In the genomic region with DNA sequence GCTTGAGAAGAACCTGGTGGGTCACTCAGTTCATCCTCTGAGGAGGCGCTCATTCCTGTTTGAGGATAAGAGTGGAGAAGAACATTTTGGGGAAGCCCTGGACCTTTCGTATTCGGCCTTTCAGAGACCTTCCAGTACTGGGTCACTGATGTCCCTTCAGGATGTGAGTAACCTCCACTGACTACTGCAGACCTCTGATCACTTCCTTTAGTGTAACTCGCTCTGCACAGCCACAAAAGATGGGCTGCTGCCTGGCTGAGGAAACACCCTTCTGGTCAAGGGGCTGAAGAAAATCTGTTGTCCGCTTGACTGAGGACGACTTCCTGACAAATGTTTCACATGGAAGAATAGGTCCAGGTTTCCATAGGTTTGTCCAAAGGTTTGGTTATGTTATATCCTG, we compare ENCODE assay signal across 36 cellular contexts.
"Had no signal": no experiment of that assay in that cellular context is flagged by ENCODE, and none has a peak within 500 bp of the region (broad histone marks: within the 10 kb centered on the region; RNA-seq: fewer than 3 reads in every experiment).

No MANE protein-coding gene starts in this region.

- H3K4me3 Mint-ChIP-seq: activated B cell treated with CpG ODN at 0.5 μM for 24 hours; activated CD4-positive, alpha-beta memory T cell treated with anti-CD3 and anti-CD28 coated beads for 36 hours; activated CD4-positive, alpha-beta T cell treated with anti-CD3 and anti-CD28 coated beads, Interleukin-2, amount 10 ng/mL, durations not matched to agents 24 days and 14 days; activated CD8-positive, alpha-beta T cell treated with anti-CD3 and anti-CD28 coated beads for 36 hours; activated naive CD4-positive, alpha-beta T cell treated with anti-CD3 and anti-CD28 coated beads for 36 hours; activated naive CD8-positive, alpha-beta T cell treated with anti-CD3 and anti-CD28 coated beads for 36 hours; activated T-cell treated with anti-CD3 and anti-CD28 coated beads, Interleukin-2, amount 50 U/mL, for 4 hours; activated T-cell treated with anti-CD3 and anti-CD28 coated beads, Interleukin-2, amount 50 U/mL, for 72 hours; activated T-helper 1 cell treated with anti-CD3 and anti-CD28 coated beads, Interleukin-12 subunit alpha, Interleukin-12 subunit beta, Interleukin-2, Interleukin-4 antibody, amounts not matched to agents 30 ng/mL and 10 ng/mL and 1 ng/mL, durations not matched to agents 14 hours and 24 hours and 36 hours; activated T-helper 17 cell treated with anti-CD3 and anti-CD28 coated beads, Interleukin-2, amount 50 U/mL, for 72 hours; central memory CD8-positive, alpha-beta T cell; T-helper 1 cell treated with Interleukin-12 subunit alpha and Interleukin-12 subunit beta and Interleukin-4 antibody, amounts not matched to agents 30 μg/mL and 1 μg/mL, for 36 hours; T-helper 2 cell treated with Interferon-gamma antibody and Interleukin-4, amounts not matched to agents 5 μg/mL and 100 μg/mL, for 36 hours had no signal

- H3K27ac Mint-ChIP-seq: activated B cell treated with CpG ODN at 0.5 μM for 24 hours; activated CD4-positive, alpha-beta memory T cell treated with anti-CD3 and anti-CD28 coated beads for 36 hours; activated CD4-positive, alpha-beta T cell treated with anti-CD3 and anti-CD28 coated beads, Interleukin-2, amount 10 ng/mL, durations not matched to agents 24 days and 14 days; activated CD8-positive, alpha-beta T cell treated with anti-CD3 and anti-CD28 coated beads for 36 hours; activated naive CD4-positive, alpha-beta T cell treated with anti-CD3 and anti-CD28 coated beads for 36 hours; activated naive CD4-positive, alpha-beta T cell treated with anti-CD3 and anti-CD28 coated beads, Interleukin-2, amount 50 U/mL, for 72 hours; activated naive CD8-positive, alpha-beta T cell treated with anti-CD3 and anti-CD28 coated beads for 36 hours; activated T-cell treated with anti-CD3 and anti-CD28 coated beads, Interleukin-2, amount 50 U/mL, for 72 hours; activated T-helper 1 cell treated with anti-CD3 and anti-CD28 coated beads, Interleukin-12 subunit alpha, Interleukin-12 subunit beta, Interleukin-2, Interleukin-4 antibody, amounts not matched to agents 30 ng/mL and 10 ng/mL and 1 ng/mL, durations not matched to agents 14 hours and 24 hours and 36 hours; T-helper 1 cell treated with Interleukin-12 subunit alpha and Interleukin-12 subunit beta and Interleukin-4 antibody, amounts not matched to agents 30 μg/mL and 1 μg/mL, for 36 hours; T-helper 2 cell treated with Interferon-gamma antibody and Interleukin-4, amounts not matched to agents 5 μg/mL and 100 μg/mL, for 36 hours had no signal

- H3K27me3 Mint-ChIP-seq: activated naive CD8-positive, alpha-beta T cell treated with anti-CD3 and anti-CD28 coated beads for 36 hours; activated T-helper 17 cell treated with anti-CD3 and anti-CD28 coated beads, Interleukin-2, amount 50 U/mL, for 72 hours had no signal

- H3K27ac ChIP-seq: adrenal gland, body of pancreas, brain microvascular endothelial cell, breast epithelium, cardiac muscle cell had no signal

- H3K4me1 Mint-ChIP-seq: activated B cell treated with CpG ODN at 0.5 μM for 24 hours; central memory CD8-positive, alpha-beta T cell had no signal

- H3K4me3 ChIP-seq: adrenal gland, body of pancreas, breast epithelium, cardiac muscle cell had no signal

- H3K9me3 ChIP-seq: adrenal gland, body of pancreas, breast epithelium had no signal

- H3K9me3 Mint-ChIP-seq: central memory CD8-positive, alpha-beta T cell had no signal

- DNase-seq: activated B cell treated with CpG ODN at 0.5 μM for 24 hours; activated CD4-positive, alpha-beta memory T cell treated with anti-CD3 and anti-CD28 coated beads for 36 hours; activated CD4-positive, alpha-beta T cell treated with anti-CD3 and anti-CD28 coated beads for 4 hours; activated CD4-positive, alpha-beta T cell treated with anti-CD3 and anti-CD28 coated beads, Interleukin-2, amount 10 ng/mL, durations not matched to agents 24 days and 14 days; activated CD4-positive, alpha-beta T cell treated with anti-CD3 and anti-CD28 coated beads, Interleukin-2, amount 50 U/mL, for 1 hour; activated CD4-positive, alpha-beta T cell treated with anti-CD3 and anti-CD28 coated beads, Interleukin-2, amount 50 U/mL, for 4 hours; activated CD4-positive, CD25-positive, alpha-beta regulatory T cell treated with anti-CD3 and anti-CD28 coated beads, Interleukin-2, amount 50 U/mL, for 72 hours; activated CD8-positive, alpha-beta memory T cell treated with anti-CD3 and anti-CD28 coated beads, Interleukin-2, amount 50 U/mL, for 4 hours; activated CD8-positive, alpha-beta T cell treated with anti-CD3 and anti-CD28 coated beads for 36 hours; activated effector memory CD4-positive, alpha-beta T cell treated with anti-CD3 and anti-CD28 coated beads, Interleukin-2, amount 50 U/mL, for 16 hours; activated gamma-delta T cell treated with Interleukin-2 at 50 U/mL for 16 hours; activated naive CD4-positive, alpha-beta T cell; activated naive CD4-positive, alpha-beta T cell treated with anti-CD3 and anti-CD28 coated beads for 36 hours; activated naive CD4-positive, alpha-beta T cell treated with anti-CD3 and anti-CD28 coated beads, Interleukin-2, amount 50 U/mL, for 16 hours; activated naive CD8-positive, alpha-beta T cell treated with anti-CD3 and anti-CD28 coated beads for 36 hours; activated T-cell treated with anti-CD3 and anti-CD28 coated beads for 4 hours; activated T-cell treated with anti-CD3 and anti-CD28 coated beads, Interleukin-2, amount 50 U/mL, for 1 hour; activated T-cell treated with anti-CD3 and anti-CD28 coated beads, Interleukin-2, amount 50 U/mL, for 4 hours; activated T-cell treated with anti-CD3 and anti-CD28 coated beads, Interleukin-2, amount 50 U/mL, for 72 hours; adrenal gland; amniotic stem cell; aorta; body of pancreas; brain microvascular endothelial cell; caudate nucleus; SW 1271; T-helper 1 cell; T-helper 9 cell had no signal

- H3K27me3 ChIP-seq: adrenal gland, body of pancreas, brain microvascular endothelial cell, breast epithelium, cardiac muscle cell had no signal

- ATAC-seq: activated CD8-positive, alpha-beta T cell treated with anti-CD3 and anti-CD28 coated beads for 36 hours; activated naive CD4-positive, alpha-beta T cell treated with anti-CD3 and anti-CD28 coated beads, Interleukin-2, amount 50 U/mL, for 72 hours; activated T-cell treated with anti-CD3 and anti-CD28 coated beads, Interleukin-2, amount 50 U/mL, for 4 hours; activated T-cell treated with anti-CD3 and anti-CD28 coated beads, Interleukin-2, amount 50 U/mL, for 72 hours; activated T-helper 17 cell treated with anti-CD3 and anti-CD28 coated beads, Interleukin-2, amount 50 U/mL, for 72 hours; body of pancreas had no signal

- H3K36me3 Mint-ChIP-seq: activated CD4-positive, alpha-beta memory T cell treated with anti-CD3 and anti-CD28 coated beads for 36 hours; activated naive CD8-positive, alpha-beta T cell treated with anti-CD3 and anti-CD28 coated beads for 36 hours had no signal

- H3K36me3 ChIP-seq: adrenal gland, brain microvascular endothelial cell, breast epithelium, cardiac muscle cell had no signal
